8 cellular contexts compared by ENCODE assay signal in genomic region chr17:18258356-18259038, GRCh38. TPM values are rescaled to one million over a fixed set of nuclear protein-coding genes. Genes with fewer than 3 reads are reported as not detected.
A peak's percentile ranks its signal among the peaks of the same experiment; 100 is the strongest.
DNase-seq lines count a peak whose midpoint lies in the region; ATAC-seq and TF ChIP-seq lines count a peak whose summit lies in the region.

Gene FLII, minus strand, starts transcription at chr17:18258738. Its CDS starts 48 bp downstream, at chr17:18258690.

- peak within 1 kb of the TSS; percentile 98 for H3K4me3 Mint-ChIP-seq in activated naive CD4-positive, alpha-beta T cell treated with anti-CD3 and anti-CD28 coated beads for 36 hours
- H3K4me3 Mint-ChIP-seq in neural crest cell, result peak within 1 kb of the TSS; percentile 96

- H3K9me3 ChIP-seq in ES-I3 (ENCODE audit: control insufficient read depth, insufficient read depth, low read length), result no peaks in the 10 kb centered on the region
- no peaks in the 10 kb centered on the region for H3K9me3 ChIP-seq in RWPE2 (ENCODE audit: severe bottlenecking)
- no peaks in the 10 kb centered on the region for H3K9me3 ChIP-seq in gastroesophageal sphincter

- H3K36me3 ChIP-seq in ES-I3 (ENCODE audit: insufficient read depth, low read length), result peaks cover 8% of the 10 kb centered on the region
- H3K36me3 ChIP-seq in RWPE2 (ENCODE audit: low read depth), result peaks cover 42% of the 10 kb centered on the region
- peaks cover 0 to 43% of the 10 kb centered on the region in 2 donors for H3K36me3 ChIP-seq in gastroesophageal sphincter

- H3K27ac ChIP-seq in RWPE2 (ENCODE audit: poor library complexity, severe bottlenecking) (peak within 1 kb of the TSS; percentile 94), gastroesophageal sphincter (peak within 1 kb of the TSS; percentile 60 to 99 (median 95)), temporal lobe (ENCODE audit: low read depth, low read length) (peak within 1 kb of the TSS; percentile 85)

- peaks cover 4% of the 10 kb centered on the region for H3K36me3 Mint-ChIP-seq in activated naive CD4-positive, alpha-beta T cell treated with anti-CD3 and anti-CD28 coated beads for 36 hours (ENCODE audit: low read depth)
- no peaks in the 10 kb centered on the region for H3K36me3 Mint-ChIP-seq in neural crest cell (ENCODE audit: low read depth)

- CTCF ChIA-PET in activated naive CD4-positive, alpha-beta T cell treated with anti-CD3 and anti-CD28 coated beads for 36 hours (lab: Charles Lee), result interaction anchor here (0.6 to 1.2 kb wide), 3 partner anchors 10 to 635 kb away, joined by 3 to 4 read pairs (median 4); no protein-coding TSS in a partner anchor

- H3K4me1 ChIP-seq in ES-I3 (ENCODE audit: insufficient read depth, low read length) (peaks cover 18% of the 10 kb centered on the region), RWPE2 (ENCODE audit: insufficient read depth, poor library complexity, severe bottlenecking) (peaks cover 17% of the 10 kb centered on the region), gastroesophageal sphincter (peaks cover 0 to 63% (median 32%) of the 10 kb centered on the region in 3 donors)

- H3K27ac Mint-ChIP-seq in activated naive CD4-positive, alpha-beta T cell treated with anti-CD3 and anti-CD28 coated beads for 36 hours, result peak within 1 kb of the TSS; percentile 86
- H3K27ac Mint-ChIP-seq in neural crest cell (ENCODE audit: unreplicated experiment), result peak within 1 kb of the TSS; percentile 73

- DNase-seq in RWPE2 (ENCODE audit: low spot score) (peak; percentile 52), neural crest cell (ENCODE audit: low read depth, low spot score) (peak; percentile 46), SKM-1 treated with dmso at 0.1 percent for 144 hours (lab: John Stamatoyannopoulos, UW; ENCODE audit: unreplicated experiment) (no peak)
- peak; percentile 46 for DNase-seq in activated naive CD4-positive, alpha-beta T cell treated with anti-CD3 and anti-CD28 coated beads for 36 hours

- no peaks in the 10 kb centered on the region for H3K27me3 ChIP-seq in RWPE2 (ENCODE audit: insufficient read depth, poor library complexity, severe bottlenecking)
- H3K27me3 ChIP-seq in gastroesophageal sphincter, result no peaks in the 10 kb centered on the region

- peak within 1 kb of the TSS; percentile 94 for H3K4me3 ChIP-seq in RWPE2 (ENCODE audit: severe bottlenecking)
- H3K4me3 ChIP-seq in gastroesophageal sphincter, result peak within 1 kb of the TSS; percentile 44 to 98

- TF ChIP-seq CTCF in RWPE2 (IDR thresholded peaks at IDR 0.05; ENCODE audit: poor library complexity, severe bottlenecking) (no peak), gastroesophageal sphincter (IDR thresholded peaks at IDR 0.05) (no peak), neural crest cell (conservative IDR thresholded peaks at IDR 0.05) (no peak)

- WGBS in gastroesophageal sphincter (ENCODE audit: low coverage in 1 of 2), 2 donors, result no CpG with 5 or more reads among the region's 71 CpGs

- intact Hi-C loops in activated naive CD4-positive, alpha-beta T cell treated with anti-CD3 and anti-CD28 coated beads for 36 hours (cut with micrococcal nuclease), result loop anchor here (1.0 to 2.0 kb wide), 3 partner anchors 10 to 42 kb away; partner anchors contain the start of gene LLGL1

- H3K27me3 Mint-ChIP-seq in activated naive CD4-positive, alpha-beta T cell treated with anti-CD3 and anti-CD28 coated beads for 36 hours (ENCODE audit: low read depth), result no peaks in the 10 kb centered on the region
- H3K27me3 Mint-ChIP-seq in neural crest cell (ENCODE audit: low read depth), result no peaks in the 10 kb centered on the region

- TF ChIP-seq EP300 in gastroesophageal sphincter (IDR thresholded peaks at IDR 0.05), result no peak

- H3K4me1 Mint-ChIP-seq in activated naive CD4-positive, alpha-beta T cell treated with anti-CD3 and anti-CD28 coated beads for 36 hours (ENCODE audit: low read depth), result peaks cover 30% of the 10 kb centered on the region
- peaks cover 16% of the 10 kb centered on the region for H3K4me1 Mint-ChIP-seq in neural crest cell

- peak within 1 kb of the TSS; percentile 85 for H3K9ac ChIP-seq in ES-I3 (ENCODE audit: low read depth, low read length)

- H3K9me3 Mint-ChIP-seq in activated naive CD4-positive, alpha-beta T cell treated with anti-CD3 and anti-CD28 coated beads for 36 hours, result no peaks in the 10 kb centered on the region
- H3K9me3 Mint-ChIP-seq in neural crest cell, result no peaks in the 10 kb centered on the region

- TF ChIP-seq POLR2A in gastroesophageal sphincter (IDR thresholded peaks at IDR 0.05), result peak; percentile 78 to 83

- ATAC-seq in HG02678 (IDR thresholded peaks at IDR 0.05; ENCODE audit: unreplicated experiment) (peak; percentile 30), RWPE2 (ENCODE audit: low read depth) (peak; percentile 20), gastroesophageal sphincter (peak; percentile 60)

RNA-seq across cellular contexts. Expression of gene FLII, which starts in this region (rescaled TPM):
- total RNA-seq in activated naive CD4-positive, alpha-beta T cell treated with anti-CD3 and anti-CD28 coated beads for 36 hours, result 100 to 1,000 TPM; 326 to 328 TPM
- 100 to 1,000 TPM; 283 to 543 (median 310) TPM for total RNA-seq in gastroesophageal sphincter
- total RNA-seq in neural crest cell, result 181 and 183 TPM in 2 replicates
- total RNA-seq in temporal lobe, result 38.1 TPM
